1 cellular context compared by ENCODE assay signal in genomic region chr3:187729598-187729997, GRCh38.
TF ChIP-seq lines count a peak whose summit lies in the region.

No MANE protein-coding gene starts in this region.

TF ChIP-seq in HepG2, 621 proteins besides CTCF, POLR2A, EP300 and RAD21:
- TF ChIP-seq CBFB (CRISPR knock-in tag; IDR thresholded peaks at IDR 0.05) (no peak), ETS1 (CRISPR knock-in tag; IDR thresholded peaks at IDR 0.05) (no peak), AGO2 (optimal IDR thresholded peaks at IDR 0.05; ENCODE audit: low read depth, low read length) (peak; percentile 2), ZNF687 (CRISPR knock-in tag; IDR thresholded peaks at IDR 0.05) (0 out of 2 replicates have a peak, but pooled peaks have one; percentile 8), ZNF552 (CRISPR knock-in tag; IDR thresholded peaks at IDR 0.05; ENCODE audit: borderline replicate concordance) (no peak)
- TF ChIP-seq, protein P1, sequence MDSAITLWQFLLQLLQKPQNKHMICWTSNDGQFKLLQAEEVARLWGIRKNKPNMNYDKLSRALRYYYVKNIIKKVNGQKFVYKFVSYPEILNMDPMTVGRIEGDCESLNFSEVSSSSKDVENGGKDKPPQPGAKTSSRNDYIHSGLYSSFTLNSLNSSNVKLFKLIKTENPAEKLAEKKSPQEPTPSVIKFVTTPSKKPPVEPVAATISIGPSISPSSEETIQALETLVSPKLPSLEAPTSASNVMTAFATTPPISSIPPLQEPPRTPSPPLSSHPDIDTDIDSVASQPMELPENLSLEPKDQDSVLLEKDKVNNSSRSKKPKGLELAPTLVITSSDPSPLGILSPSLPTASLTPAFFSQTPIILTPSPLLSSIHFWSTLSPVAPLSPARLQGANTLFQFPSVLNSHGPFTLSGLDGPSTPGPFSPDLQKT (CRISPR knock-in tag; IDR thresholded peaks at IDR 0.05; ENCODE audit: borderline replicate concordance), result no peak
